14 cellular contexts compared by ENCODE assay signal in the genomic region with DNA sequence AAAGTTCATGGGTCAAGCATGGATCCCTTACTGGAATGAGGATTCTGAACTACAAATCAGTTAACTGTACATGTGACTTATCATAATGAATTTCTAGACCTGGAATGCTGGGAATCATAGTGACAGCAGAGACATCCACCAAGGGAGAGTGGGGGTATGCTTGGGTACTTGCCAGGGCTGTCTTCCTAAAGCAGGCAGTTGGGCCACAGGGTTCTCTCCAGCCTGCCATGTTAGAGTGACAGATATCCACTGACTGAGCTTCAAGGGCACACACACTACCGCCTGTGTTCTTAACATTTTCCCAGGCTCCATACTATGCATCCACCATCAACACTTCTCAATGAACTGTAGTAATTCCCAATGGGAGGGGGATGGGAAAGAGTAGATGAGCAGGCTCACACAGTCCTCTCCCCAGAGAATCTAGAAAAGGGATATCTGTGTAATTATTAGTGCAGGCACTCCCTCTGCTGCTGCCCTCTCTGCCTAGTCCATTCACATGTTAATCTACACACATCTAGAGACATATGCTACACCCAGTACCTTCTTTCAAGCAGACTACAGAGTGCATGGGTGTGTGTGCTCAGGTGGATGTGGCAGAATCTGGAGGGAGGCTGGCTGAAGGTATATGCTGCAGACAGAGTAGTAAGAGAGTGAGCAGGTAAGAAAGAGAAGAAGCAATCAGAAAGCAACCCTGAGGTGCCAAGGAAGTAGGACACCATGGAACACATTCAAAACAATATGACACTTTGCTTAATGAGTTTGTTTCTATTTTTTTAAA. TPM values are rescaled to one million over a fixed set of nuclear protein-coding genes. Genes with fewer than 3 reads are reported as not detected.
DNase-seq lines count a peak whose midpoint lies in the region; ATAC-seq and TF ChIP-seq lines count a peak whose summit lies in the region.
"Had no signal": no experiment of that assay in that cellular context is flagged by ENCODE, and none has a peak within 500 bp of the region (broad histone marks: within the 10 kb centered on the region; RNA-seq: fewer than 3 reads in every experiment).

No MANE protein-coding gene starts in this region.

- H3K27me3 Mint-ChIP-seq in osteocyte (ENCODE audit: unreplicated experiment), result no peaks in the 10 kb centered on the region

- TF ChIP-seq CTCF in right atrium auricular region (IDR thresholded peaks at IDR 0.05), result no peak
- TF ChIP-seq CTCF in esophagus muscularis mucosa (IDR thresholded peaks at IDR 0.05), result no peak
- no peak for TF ChIP-seq CTCF in osteocyte (IDR thresholded peaks at IDR 0.05)

- TF ChIP-seq EP300 in esophagus muscularis mucosa (IDR thresholded peaks at IDR 0.05), result no peak

- peaks cover 3% of the 10 kb centered on the region for H3K36me3 Mint-ChIP-seq in osteocyte (ENCODE audit: unreplicated experiment)
- H3K36me3 Mint-ChIP-seq: activated naive CD4-positive, alpha-beta T cell treated with anti-CD3 and anti-CD28 coated beads, Interleukin-2, amount 50 U/mL, for 24 hours had no signal

- H3K36me3 ChIP-seq in right atrium auricular region (peaks cover 29% of the 10 kb centered on the region), esophagus muscularis mucosa (peaks cover 0 to 14% (median 5%) of the 10 kb centered on the region in 4 donors)

- WGBS in esophagus muscularis mucosa, result 100% methylated on average over 1 of the region's 1 CpG

- peak overlapping the region; percentile 33 for H3K4me3 Mint-ChIP-seq in osteocyte (ENCODE audit: unreplicated experiment)
- H3K4me3 Mint-ChIP-seq: activated naive CD4-positive, alpha-beta T cell treated with anti-CD3 and anti-CD28 coated beads, Interleukin-2, amount 50 U/mL, for 24 hours; T-helper 1 cell treated with Interleukin-12 subunit alpha and Interleukin-12 subunit beta and Interleukin-4 antibody, amounts not matched to agents 30 μg/mL and 1 μg/mL, for 36 hours had no signal

- H3K9me3 Mint-ChIP-seq in osteocyte (ENCODE audit: unreplicated experiment), result no peaks in the 10 kb centered on the region
- H3K9me3 Mint-ChIP-seq: activated naive CD4-positive, alpha-beta T cell treated with anti-CD3 and anti-CD28 coated beads, Interleukin-2, amount 50 U/mL, for 24 hours; T-helper 1 cell treated with Interleukin-12 subunit alpha and Interleukin-12 subunit beta and Interleukin-4 antibody, amounts not matched to agents 30 μg/mL and 1 μg/mL, for 36 hours had no signal

- H3K4me1 Mint-ChIP-seq in osteocyte (ENCODE audit: unreplicated experiment), result peaks cover 70% of the 10 kb centered on the region

- intact Hi-C loops in cardiac septum (cut with DNase I) (no loop called here), esophagus muscularis mucosa (cut with DNase I) (no loop called here)

- H3K4me1 ChIP-seq in right atrium auricular region (peaks cover 0 to 81% of the 10 kb centered on the region in 2 donors), esophagus muscularis mucosa (peaks cover 57 to 83% (median 81%) of the 10 kb centered on the region in 4 donors)

- H3K27ac Mint-ChIP-seq in osteocyte (ENCODE audit: unreplicated experiment), result peak overlapping the region; percentile 61
- H3K27ac Mint-ChIP-seq: activated naive CD4-positive, alpha-beta T cell treated with anti-CD3 and anti-CD28 coated beads, Interleukin-2, amount 50 U/mL, for 24 hours; T-helper 1 cell treated with Interleukin-12 subunit alpha and Interleukin-12 subunit beta and Interleukin-4 antibody, amounts not matched to agents 30 μg/mL and 1 μg/mL, for 36 hours had no signal

- TF ChIP-seq POLR2A in esophagus muscularis mucosa (IDR thresholded peaks at IDR 0.05; ENCODE audit: low read depth), result no peak

- peak overlapping the region; percentile 81 to 93 for H3K4me3 ChIP-seq in right atrium auricular region
- H3K4me3 ChIP-seq in esophagus muscularis mucosa, result peak overlapping the region; percentile 67 to 98 (median 91)

- ATAC-seq in HG03565 (IDR thresholded peaks at IDR 0.05; ENCODE audit: unreplicated experiment), result no peak
- ATAC-seq in HG02588 (IDR thresholded peaks at IDR 0.05; ENCODE audit: unreplicated experiment), result no peak

- H3K27me3 ChIP-seq in right atrium auricular region (no peaks in the 10 kb centered on the region), esophagus muscularis mucosa (no peaks in the 10 kb centered on the region)

- DNase-seq in right atrium auricular region (ENCODE audit: low spot score) (no peak), cardiac septum (ENCODE audit: low spot score) (no peak), esophagus muscularis mucosa (ENCODE audit: extremely low spot score) (no peak), osteocyte (ENCODE audit: extremely low spot score, unreplicated experiment) (no peak), SHP77 treated with DMSO at 0.1 percent for 48 hours (lab: John Stamatoyannopoulos, UW) (no peak), A172 (ENCODE audit: low spot score) (no peak)
- DNase-seq: activated CD4-positive, alpha-beta T cell treated with anti-CD3 and anti-CD28 coated beads for 4 hours; central memory CD4-positive, alpha-beta T cell; NCI-H1694 had no signal

- H3K27ac ChIP-seq in right atrium auricular region, result peak overlapping the region; percentile 92 to 97
- H3K27ac ChIP-seq in esophagus muscularis mucosa (replicated peaks in 1 of 4), result peak overlapping the region; percentile 93 to 100 (median 97)
- H3K27ac ChIP-seq: parathyroid adenoma had no signal

- H3K9me3 ChIP-seq in right atrium auricular region (no peaks in the 10 kb centered on the region), esophagus muscularis mucosa (no peaks in the 10 kb centered on the region)

RNA-seq across cellular contexts. Expression of a gene that starts 3.7 kb away (rescaled TPM):
- total RNA-seq in right atrium auricular region, result 100 to 1,000 TPM; 327 to 380 TPM
- total RNA-seq in cardiac septum, result 140 TPM
- 100 to 1,000 TPM; 409 to 701 (median 677) TPM for total RNA-seq in esophagus muscularis mucosa
- 2,574 and 2,723 TPM in 2 replicates for total RNA-seq in osteocyte
- 812 and 991 TPM in 2 replicates for total RNA-seq in A172 (2014; rRNA removed; shearing (Covaris generic))
